1 cellular context compared by ENCODE assay signal in the genomic region with DNA sequence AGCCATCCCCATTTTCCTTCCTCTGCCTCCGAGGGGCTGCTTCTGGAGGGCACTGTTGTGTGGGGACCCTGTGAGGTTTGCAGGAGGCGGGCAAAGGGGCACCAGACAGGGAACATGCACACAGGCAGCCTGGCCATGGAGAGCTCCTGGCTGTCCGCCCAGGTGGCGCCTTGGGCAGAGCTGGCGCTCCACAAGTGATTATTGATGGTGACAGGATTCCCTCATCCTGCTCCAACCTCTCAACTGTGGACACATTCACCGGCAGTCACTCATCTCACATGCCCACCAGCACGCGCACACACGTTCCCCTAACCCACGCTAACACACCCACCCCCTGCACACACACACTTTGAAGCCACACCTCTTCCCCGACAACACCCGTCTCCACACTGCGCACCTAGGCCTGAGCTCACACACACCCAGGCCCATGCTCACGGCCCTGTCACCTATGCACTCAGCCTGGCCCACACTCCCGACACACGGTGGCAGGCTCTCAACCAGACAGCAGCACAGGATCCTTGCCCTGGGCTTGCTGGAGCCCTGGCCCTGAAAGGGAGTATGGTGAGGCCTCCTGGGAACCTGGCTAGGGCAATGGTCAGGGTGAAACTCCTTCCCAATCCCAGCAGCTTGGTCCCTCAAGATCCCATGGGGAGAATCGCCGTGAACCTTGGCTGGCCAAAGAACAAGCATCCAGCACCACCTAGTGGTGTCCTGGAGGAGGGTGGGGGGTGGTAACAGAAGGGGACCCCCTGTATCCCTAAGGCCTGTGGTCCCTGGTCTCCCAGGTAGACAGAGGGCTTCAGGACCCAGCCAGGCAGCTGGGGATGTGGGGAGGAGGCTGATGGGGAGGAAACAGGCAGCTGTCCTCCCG.
A peak's percentile ranks its signal among the peaks of the same experiment; 100 is the strongest.
TF ChIP-seq lines count a peak whose summit lies in the region.

No MANE protein-coding gene starts in this region.

TF ChIP-seq in HepG2, 621 proteins besides CTCF, POLR2A, EP300 and RAD21 (continued from another document):
- TF ChIP-seq SMAD9 (CRISPR knock-in tag; IDR thresholded peaks at IDR 0.05) (no peak), SOX6 (IDR thresholded peaks at IDR 0.05) (no peak), SOX6 (CRISPR knock-in tag; IDR thresholded peaks at IDR 0.05) (peak; percentile 55), THAP11 (CRISPR knock-in tag; IDR thresholded peaks at IDR 0.05) (no peak), DPF2 (CRISPR knock-in tag; IDR thresholded peaks at IDR 0.05; ENCODE audit: borderline replicate concordance, low read depth) (peak; percentile 50; the same call in 1 of the 2 replicates), ZC3H13 (CRISPR knock-in tag; IDR thresholded peaks at IDR 0.05) (peak; percentile 60; the same call in 1 of the 2 replicates), SPEN (CRISPR knock-in tag; IDR thresholded peaks at IDR 0.05; ENCODE audit: low read depth) (peak; percentile 64; the same call in 1 of the 2 replicates), GATAD2A (CRISPR knock-in tag; IDR thresholded peaks at IDR 0.05) (peak; percentile 57), SKI (IDR thresholded peaks at IDR 0.05; ENCODE audit: partially characterized antibody) (peak; percentile 35), SCMH1 (CRISPR knock-in tag; IDR thresholded peaks at IDR 0.05; ENCODE audit: borderline replicate concordance) (no peak), ZMYM3 (CRISPR knock-in tag; IDR thresholded peaks at IDR 0.05) (no peak; the same call in 1 of the 2 replicates), KLF13 (CRISPR knock-in tag; IDR thresholded peaks at IDR 0.05) (peak; percentile 70; the same call in 1 of the 2 replicates), ZNF543 (CRISPR knock-in tag; IDR thresholded peaks at IDR 0.05) (0 out of 2 replicates have a peak, but pooled peaks have one; percentile 60), SP5 (CRISPR knock-in tag; IDR thresholded peaks at IDR 0.05; ENCODE audit: borderline replicate concordance, low read depth) (no peak; the same call in 1 of the 2 replicates), AGO2 (optimal IDR thresholded peaks at IDR 0.05; ENCODE audit: low read depth, low read length) (peak; percentile 87), ZNF775 (CRISPR knock-in tag; IDR thresholded peaks at IDR 0.05; ENCODE audit: borderline replicate concordance) (no peak), ZBTB7B (CRISPR knock-in tag; IDR thresholded peaks at IDR 0.05) (peak; percentile 88), STAG1 (CRISPR knock-in tag; IDR thresholded peaks at IDR 0.05) (peak; percentile 82), NKX3-1 (CRISPR knock-in tag; IDR thresholded peaks at IDR 0.05) (no peak), ZNF749 (CRISPR knock-in tag; IDR thresholded peaks at IDR 0.05; ENCODE audit: borderline replicate concordance) (no peak), PAF1 (CRISPR knock-in tag; IDR thresholded peaks at IDR 0.05) (no peak), NCOA5 (CRISPR knock-in tag; IDR thresholded peaks at IDR 0.05) (no peak)
- TF ChIP-seq, protein P1, sequence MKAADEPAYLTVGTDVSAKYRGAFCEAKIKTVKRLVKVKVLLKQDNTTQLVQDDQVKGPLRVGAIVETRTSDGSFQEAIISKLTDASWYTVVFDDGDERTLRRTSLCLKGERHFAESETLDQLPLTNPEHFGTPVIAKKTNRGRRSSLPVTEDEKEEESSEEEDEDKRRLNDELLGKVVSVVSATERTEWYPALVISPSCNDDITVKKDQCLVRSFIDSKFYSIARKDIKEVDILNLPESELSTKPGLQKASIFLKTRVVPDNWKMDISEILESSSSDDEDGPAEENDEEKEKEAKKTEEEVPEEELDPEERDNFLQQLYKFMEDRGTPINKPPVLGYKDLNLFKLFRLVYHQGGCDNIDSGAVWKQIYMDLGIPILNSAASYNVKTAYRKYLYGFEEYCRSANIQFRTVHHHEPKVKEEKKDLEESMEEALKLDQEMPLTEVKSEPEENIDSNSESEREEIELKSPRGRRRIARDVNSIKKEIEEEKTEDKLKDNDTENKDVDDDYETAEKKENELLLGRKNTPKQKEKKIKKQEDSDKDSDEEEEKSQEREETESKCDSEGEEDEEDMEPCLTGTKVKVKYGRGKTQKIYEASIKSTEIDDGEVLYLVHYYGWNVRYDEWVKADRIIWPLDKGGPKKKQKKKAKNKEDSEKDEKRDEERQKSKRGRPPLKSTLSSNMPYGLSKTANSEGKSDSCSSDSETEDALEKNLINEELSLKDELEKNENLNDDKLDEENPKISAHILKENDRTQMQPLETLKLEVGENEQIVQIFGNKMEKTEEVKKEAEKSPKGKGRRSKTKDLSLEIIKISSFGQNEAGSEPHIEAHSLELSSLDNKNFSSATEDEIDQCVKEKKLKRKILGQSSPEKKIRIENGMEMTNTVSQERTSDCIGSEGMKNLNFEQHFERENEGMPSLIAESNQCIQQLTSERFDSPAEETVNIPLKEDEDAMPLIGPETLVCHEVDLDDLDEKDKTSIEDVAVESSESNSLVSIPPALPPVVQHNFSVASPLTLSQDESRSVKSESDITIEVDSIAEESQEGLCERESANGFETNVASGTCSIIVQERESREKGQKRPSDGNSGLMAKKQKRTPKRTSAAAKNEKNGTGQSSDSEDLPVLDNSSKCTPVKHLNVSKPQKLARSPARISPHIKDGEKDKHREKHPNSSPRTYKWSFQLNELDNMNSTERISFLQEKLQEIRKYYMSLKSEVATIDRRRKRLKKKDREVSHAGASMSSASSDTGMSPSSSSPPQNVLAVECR (CRISPR knock-in tag; IDR thresholded peaks at IDR 0.05; ENCODE audit: borderline replicate concordance), result peak; percentile 71
- TF ChIP-seq, protein P2, sequence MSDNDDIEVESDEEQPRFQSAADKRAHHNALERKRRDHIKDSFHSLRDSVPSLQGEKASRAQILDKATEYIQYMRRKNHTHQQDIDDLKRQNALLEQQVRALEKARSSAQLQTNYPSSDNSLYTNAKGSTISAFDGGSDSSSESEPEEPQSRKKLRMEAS (IDR thresholded peaks at IDR 0.05), result peak; percentile 72
- TF ChIP-seq, protein P3, sequence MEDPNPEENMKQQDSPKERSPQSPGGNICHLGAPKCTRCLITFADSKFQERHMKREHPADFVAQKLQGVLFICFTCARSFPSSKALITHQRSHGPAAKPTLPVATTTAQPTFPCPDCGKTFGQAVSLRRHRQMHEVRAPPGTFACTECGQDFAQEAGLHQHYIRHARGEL (CRISPR knock-in tag; IDR thresholded peaks at IDR 0.05), result peak; percentile 57; the same call in 1 of the 2 replicates
- TF ChIP-seq, protein P4, sequence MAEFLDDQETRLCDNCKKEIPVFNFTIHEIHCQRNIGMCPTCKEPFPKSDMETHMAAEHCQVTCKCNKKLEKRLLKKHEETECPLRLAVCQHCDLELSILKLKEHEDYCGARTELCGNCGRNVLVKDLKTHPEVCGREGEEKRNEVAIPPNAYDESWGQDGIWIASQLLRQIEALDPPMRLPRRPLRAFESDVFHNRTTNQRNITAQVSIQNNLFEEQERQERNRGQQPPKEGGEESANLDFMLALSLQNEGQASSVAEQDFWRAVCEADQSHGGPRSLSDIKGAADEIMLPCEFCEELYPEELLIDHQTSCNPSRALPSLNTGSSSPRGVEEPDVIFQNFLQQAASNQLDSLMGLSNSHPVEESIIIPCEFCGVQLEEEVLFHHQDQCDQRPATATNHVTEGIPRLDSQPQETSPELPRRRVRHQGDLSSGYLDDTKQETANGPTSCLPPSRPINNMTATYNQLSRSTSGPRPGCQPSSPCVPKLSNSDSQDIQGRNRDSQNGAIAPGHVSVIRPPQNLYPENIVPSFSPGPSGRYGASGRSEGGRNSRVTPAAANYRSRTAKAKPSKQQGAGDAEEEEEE (CRISPR knock-in tag; IDR thresholded peaks at IDR 0.05; ENCODE audit: borderline replicate concordance), result peak; percentile 91
- TF ChIP-seq, protein P5, sequence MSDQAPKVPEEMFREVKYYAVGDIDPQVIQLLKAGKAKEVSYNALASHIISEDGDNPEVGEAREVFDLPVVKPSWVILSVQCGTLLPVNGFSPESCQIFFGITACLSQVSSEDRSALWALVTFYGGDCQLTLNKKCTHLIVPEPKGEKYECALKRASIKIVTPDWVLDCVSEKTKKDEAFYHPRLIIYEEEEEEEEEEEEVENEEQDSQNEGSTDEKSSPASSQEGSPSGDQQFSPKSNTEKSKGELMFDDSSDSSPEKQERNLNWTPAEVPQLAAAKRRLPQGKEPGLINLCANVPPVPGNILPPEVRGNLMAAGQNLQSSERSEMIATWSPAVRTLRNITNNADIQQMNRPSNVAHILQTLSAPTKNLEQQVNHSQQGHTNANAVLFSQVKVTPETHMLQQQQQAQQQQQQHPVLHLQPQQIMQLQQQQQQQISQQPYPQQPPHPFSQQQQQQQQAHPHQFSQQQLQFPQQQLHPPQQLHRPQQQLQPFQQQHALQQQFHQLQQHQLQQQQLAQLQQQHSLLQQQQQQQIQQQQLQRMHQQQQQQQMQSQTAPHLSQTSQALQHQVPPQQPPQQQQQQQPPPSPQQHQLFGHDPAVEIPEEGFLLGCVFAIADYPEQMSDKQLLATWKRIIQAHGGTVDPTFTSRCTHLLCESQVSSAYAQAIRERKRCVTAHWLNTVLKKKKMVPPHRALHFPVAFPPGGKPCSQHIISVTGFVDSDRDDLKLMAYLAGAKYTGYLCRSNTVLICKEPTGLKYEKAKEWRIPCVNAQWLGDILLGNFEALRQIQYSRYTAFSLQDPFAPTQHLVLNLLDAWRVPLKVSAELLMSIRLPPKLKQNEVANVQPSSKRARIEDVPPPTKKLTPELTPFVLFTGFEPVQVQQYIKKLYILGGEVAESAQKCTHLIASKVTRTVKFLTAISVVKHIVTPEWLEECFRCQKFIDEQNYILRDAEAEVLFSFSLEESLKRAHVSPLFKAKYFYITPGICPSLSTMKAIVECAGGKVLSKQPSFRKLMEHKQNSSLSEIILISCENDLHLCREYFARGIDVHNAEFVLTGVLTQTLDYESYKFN (CRISPR knock-in tag; conservative IDR thresholded peaks at IDR 0.05), result peak; percentile 62; the same call in 1 of the 2 replicates
- TF ChIP-seq, protein P6, sequence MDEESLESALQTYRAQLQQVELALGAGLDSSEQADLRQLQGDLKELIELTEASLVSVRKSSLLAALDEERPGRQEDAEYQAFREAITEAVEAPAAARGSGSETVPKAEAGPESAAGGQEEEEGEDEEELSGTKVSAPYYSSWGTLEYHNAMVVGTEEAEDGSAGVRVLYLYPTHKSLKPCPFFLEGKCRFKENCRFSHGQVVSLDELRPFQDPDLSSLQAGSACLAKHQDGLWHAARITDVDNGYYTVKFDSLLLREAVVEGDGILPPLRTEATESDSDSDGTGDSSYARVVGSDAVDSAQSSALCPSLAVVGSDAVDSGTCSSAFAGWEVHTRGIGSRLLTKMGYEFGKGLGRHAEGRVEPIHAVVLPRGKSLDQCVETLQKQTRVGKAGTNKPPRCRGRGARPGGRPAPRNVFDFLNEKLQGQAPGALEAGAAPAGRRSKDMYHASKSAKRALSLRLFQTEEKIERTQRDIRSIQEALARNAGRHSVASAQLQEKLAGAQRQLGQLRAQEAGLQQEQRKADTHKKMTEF (CRISPR knock-in tag; IDR thresholded peaks at IDR 0.05), result peak; percentile 62; the same call in 1 of the 2 replicates
- TF ChIP-seq, protein P7, sequence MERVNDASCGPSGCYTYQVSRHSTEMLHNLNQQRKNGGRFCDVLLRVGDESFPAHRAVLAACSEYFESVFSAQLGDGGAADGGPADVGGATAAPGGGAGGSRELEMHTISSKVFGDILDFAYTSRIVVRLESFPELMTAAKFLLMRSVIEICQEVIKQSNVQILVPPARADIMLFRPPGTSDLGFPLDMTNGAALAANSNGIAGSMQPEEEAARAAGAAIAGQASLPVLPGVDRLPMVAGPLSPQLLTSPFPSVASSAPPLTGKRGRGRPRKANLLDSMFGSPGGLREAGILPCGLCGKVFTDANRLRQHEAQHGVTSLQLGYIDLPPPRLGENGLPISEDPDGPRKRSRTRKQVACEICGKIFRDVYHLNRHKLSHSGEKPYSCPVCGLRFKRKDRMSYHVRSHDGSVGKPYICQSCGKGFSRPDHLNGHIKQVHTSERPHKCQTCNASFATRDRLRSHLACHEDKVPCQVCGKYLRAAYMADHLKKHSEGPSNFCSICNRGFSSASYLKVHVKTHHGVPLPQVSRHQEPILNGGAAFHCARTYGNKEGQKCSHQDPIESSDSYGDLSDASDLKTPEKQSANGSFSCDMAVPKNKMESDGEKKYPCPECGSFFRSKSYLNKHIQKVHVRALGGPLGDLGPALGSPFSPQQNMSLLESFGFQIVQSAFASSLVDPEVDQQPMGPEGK (CRISPR knock-in tag; IDR thresholded peaks at IDR 0.05), result peak; percentile 91
